Comparison of ENCODE assay signal across 17 cellular contexts in genomic region chr1:20087668-20088067, GRCh38. TPM values are rescaled to one million over a fixed set of nuclear protein-coding genes. Genes with fewer than 3 reads are reported as not detected.
DNase-seq lines count a peak whose midpoint lies in the region; ATAC-seq and TF ChIP-seq lines count a peak whose summit lies in the region.
"Had no signal": no experiment of that assay in that cellular context is flagged by ENCODE, and none has a peak within 500 bp of the region (broad histone marks: within the 10 kb centered on the region; RNA-seq: fewer than 3 reads in every experiment).

No MANE protein-coding gene starts in this region.

- H2BK120ac ChIP-seq in H9 (ENCODE audit: low read depth, low read length, poor library complexity, severe bottlenecking) = no peak overlapping the region
- no peak overlapping the region for H2BK120ac ChIP-seq in mesendoderm (ENCODE audit: low read depth, low read length)

- H3K9me3 ChIP-seq in H9 (ENCODE audit: control insufficient read depth, low read depth, low read length) = no peaks in the 10 kb centered on the region
- H3K9me3 ChIP-seq in SU-DHL-6 (ENCODE audit: insufficient read depth, low read length) = no peaks in the 10 kb centered on the region
- H3K9me3 ChIP-seq: ascending aorta, esophagus muscularis mucosa had no signal

- H3K4ac ChIP-seq in H9 (ENCODE audit: low read depth, low read length) = no peak overlapping the region
- no peak overlapping the region for H3K4ac ChIP-seq in mesendoderm (ENCODE audit: low read depth, low read length)

- no peaks in the 10 kb centered on the region for H4K20me1 ChIP-seq in H9 (ENCODE audit: control insufficient read depth, insufficient read depth, insufficient read length)
- no peaks in the 10 kb centered on the region for H4K20me1 ChIP-seq in SU-DHL-6 (ENCODE audit: low read depth, low read length)

- H3K36me3 Mint-ChIP-seq in H9 (ENCODE audit: insufficient read depth in 1 of 3, low read depth in 3 of 3) = no peaks in the 10 kb centered on the region; a peak in 2 of 7 replicates
- H3K36me3 Mint-ChIP-seq in activated T-cell treated with anti-CD3 and anti-CD28 coated beads, Interleukin-2, amount 50 U/mL, for 72 hours (ENCODE audit: insufficient read depth in 2 of 2) = no peaks in the 10 kb centered on the region
- H3K36me3 Mint-ChIP-seq: naive B cell had no signal

- no peak overlapping the region for H4K91ac ChIP-seq in H9 (ENCODE audit: insufficient read length, low read depth, low read length)

- peak; percentile 27 for DNase-seq in GM10266 (ENCODE audit: extremely low spot score)
- no peak for DNase-seq in H9
- peak; percentile 18 for DNase-seq in mesendoderm
- no peak for DNase-seq in activated T-cell treated with anti-CD3 and anti-CD28 coated beads, Interleukin-2, amount 50 U/mL, for 72 hours
- DNase-seq in mucosa of gallbladder (ENCODE audit: low spot score) = no peak
- DNase-seq: activated gamma-delta T cell treated with Interleukin-2 at 50 U/mL for 16 hours, DND-41, hippocampal formation, left colon, naive B cell, substantia nigra had no signal

- TF ChIP-seq CTCF in GM10266 (IDR thresholded peaks at IDR 0.05; ENCODE audit: control insufficient read depth, insufficient read depth, low read depth, missing control alignments) (peak; percentile 45), H9 (conservative IDR thresholded peaks at IDR 0.05) (peak; percentile 59), SU-DHL-6 (IDR thresholded peaks at IDR 0.05; ENCODE audit: insufficient read depth, low read length, poor library complexity, severe bottlenecking) (peak; percentile 18)

- no peak for ATAC-seq in activated T-cell treated with anti-CD3 and anti-CD28 coated beads, Interleukin-2, amount 50 U/mL, for 72 hours (replicated peaks in 1 of 2)
- no peak for ATAC-seq in HG03521 (IDR thresholded peaks at IDR 0.05; ENCODE audit: unreplicated experiment)
- no peak for ATAC-seq in GM21526 (IDR thresholded peaks at IDR 0.05; ENCODE audit: low FRiP score, unreplicated experiment)
- ATAC-seq: left colon had no signal

- H3K18ac ChIP-seq in H9 (ENCODE audit: insufficient read length, low read depth, low read length) (no peak overlapping the region), mesendoderm (ENCODE audit: low read length) (no peak overlapping the region)

- H2AK5ac ChIP-seq in H9 (ENCODE audit: insufficient read length, low read length) (no peak overlapping the region), mesendoderm (ENCODE audit: low read length) (no peak overlapping the region)

- no peaks in the 10 kb centered on the region for H3K79me1 ChIP-seq in H9 (ENCODE audit: insufficient read depth, low read depth, low read length, poor library complexity, severe bottlenecking)
- H3K79me1 ChIP-seq in mesendoderm (ENCODE audit: low read length) = no peaks in the 10 kb centered on the region

- no peak overlapping the region for H2BK20ac ChIP-seq in H9 (ENCODE audit: low read depth, low read length, poor library complexity, severe bottlenecking)

- H3K4me2 ChIP-seq in H9 (ENCODE audit: insufficient read depth, insufficient read length, low read length) (no peak overlapping the region), SU-DHL-6 (ENCODE audit: low read depth, low read length, poor library complexity, severe bottlenecking) (no peak overlapping the region), mesendoderm (ENCODE audit: low read length) (no peak overlapping the region)

- no peaks in the 10 kb centered on the region for H3F3A ChIP-seq in SU-DHL-6 (ENCODE audit: insufficient read depth)

- H3K79me2 ChIP-seq in H9 (ENCODE audit: insufficient read depth, low read length) (no peaks in the 10 kb centered on the region), SU-DHL-6 (ENCODE audit: insufficient read depth, low read length) (no peaks in the 10 kb centered on the region), mesendoderm (ENCODE audit: control insufficient read depth, insufficient read depth, low read length) (no peaks in the 10 kb centered on the region)

- H3K56ac ChIP-seq in H9 (ENCODE audit: insufficient read length, low read depth, low read length) = no peak overlapping the region
- H3K56ac ChIP-seq in mesendoderm (ENCODE audit: low read length) = no peak overlapping the region

- H3K27ac ChIP-seq in H9 (ENCODE audit: insufficient read length, low read depth, low read length) (no peak overlapping the region), SU-DHL-6 (ENCODE audit: low read depth, low read length) (no peak overlapping the region), mesendoderm (ENCODE audit: low read depth, low read length) (no peak overlapping the region)
- H3K27ac ChIP-seq: ascending aorta, coronary artery, esophagus muscularis mucosa had no signal

- H3K4me3 Mint-ChIP-seq in H9 = no peak overlapping the region
- H3K4me3 Mint-ChIP-seq in activated T-cell treated with anti-CD3 and anti-CD28 coated beads, Interleukin-2, amount 50 U/mL, for 72 hours = no peak overlapping the region
- H3K4me3 Mint-ChIP-seq: naive B cell had no signal

- H3K23ac ChIP-seq in H9 (ENCODE audit: insufficient read length, low read depth, low read length) (no peak overlapping the region), mesendoderm (ENCODE audit: low read length) (no peak overlapping the region)

- H4K5ac ChIP-seq in H9 (ENCODE audit: insufficient read length, low read depth, low read length) (no peak overlapping the region), mesendoderm (ENCODE audit: low read length) (no peak overlapping the region)

- H3K23me2 ChIP-seq in H9 (ENCODE audit: insufficient read length, low read depth, low read length, poor library complexity, severe bottlenecking) = no peaks in the 10 kb centered on the region

- H2BK5ac ChIP-seq in H9 (ENCODE audit: insufficient read length, low read length) = no peak overlapping the region
- no peak overlapping the region for H2BK5ac ChIP-seq in mesendoderm (ENCODE audit: low read length)

- no peak overlapping the region for H2BK12ac ChIP-seq in H9 (ENCODE audit: insufficient read length, low read depth, low read length)

- no peaks in the 10 kb centered on the region for H3K4me1 ChIP-seq in H9 (ENCODE audit: insufficient read depth, low read length)
- no peaks in the 10 kb centered on the region for H3K4me1 ChIP-seq in mesendoderm (ENCODE audit: control insufficient read depth, low read depth, low read length)
- H3K4me1 ChIP-seq: ascending aorta had no signal

- H2AFZ ChIP-seq in H9 (ENCODE audit: low read length) (no peak overlapping the region), SU-DHL-6 (ENCODE audit: low read depth, low read length, severe bottlenecking) (no peak overlapping the region)

- no peaks in the 10 kb centered on the region for H3K36me3 ChIP-seq in SU-DHL-6 (ENCODE audit: low read length)
- no peaks in the 10 kb centered on the region for H3K36me3 ChIP-seq in mesendoderm (ENCODE audit: control insufficient read depth, insufficient read depth, low read length)

- peaks cover 18% of the 10 kb centered on the region for H3K27me3 Mint-ChIP-seq in H9 (ENCODE audit: low read depth)
- peaks cover 5% of the 10 kb centered on the region for H3K27me3 Mint-ChIP-seq in activated T-cell treated with anti-CD3 and anti-CD28 coated beads, Interleukin-2, amount 50 U/mL, for 72 hours (ENCODE audit: low read depth)

- peaks cover 3 to 4% of the 10 kb centered on the region in 2 experiments for H3K4me1 Mint-ChIP-seq in H9
- H3K4me1 Mint-ChIP-seq in activated T-cell treated with anti-CD3 and anti-CD28 coated beads, Interleukin-2, amount 50 U/mL, for 72 hours (ENCODE audit: low read depth) = no peaks in the 10 kb centered on the region

- no peak overlapping the region for H3K14ac ChIP-seq in H9 (ENCODE audit: insufficient read depth, low read length)

- H3K27me3 ChIP-seq in H9 (ENCODE audit: insufficient read depth, low read length) (no peaks in the 10 kb centered on the region), SU-DHL-6 (ENCODE audit: low read length) (no peaks in the 10 kb centered on the region), mesendoderm (ENCODE audit: insufficient read depth, low read length, poor library complexity) (no peaks in the 10 kb centered on the region)
- H3K27me3 ChIP-seq: ascending aorta, esophagus muscularis mucosa had no signal

- no peak overlapping the region for H3T11ph ChIP-seq in H9 (ENCODE audit: low read length)

- WGBS in H9 (ENCODE audit: extremely low coverage, insufficient read length, low lambda C conversion rate) = no CpG with 5 or more reads among the region's 4 CpGs
- WGBS in mesendoderm (ENCODE audit: extremely low coverage, insufficient coverage, low lambda C conversion rate) = no CpG with 5 or more reads among the region's 4 CpGs

- H3K9me3 Mint-ChIP-seq in H9 = peaks cover 2 to 13% of the 10 kb centered on the region in 2 experiments; a peak in 4 of 5 replicates
- no peaks in the 10 kb centered on the region for H3K9me3 Mint-ChIP-seq in activated T-cell treated with anti-CD3 and anti-CD28 coated beads, Interleukin-2, amount 50 U/mL, for 72 hours

- no peak overlapping the region for H3K9ac ChIP-seq in H9 (ENCODE audit: extremely low read depth, insufficient read length, low read length)
- no peak overlapping the region for H3K9ac ChIP-seq in SU-DHL-6 (ENCODE audit: low read length)
- H3K9ac ChIP-seq in mesendoderm (ENCODE audit: low read length) = no peak overlapping the region

- H4K8ac ChIP-seq in H9 (replicated peaks; ENCODE audit: insufficient read length, low read depth, low read length) (no peak overlapping the region), mesendoderm (ENCODE audit: low read depth, low read length) (no peak overlapping the region)

- H3K9me2 ChIP-seq in SU-DHL-6 (replicated peaks; ENCODE audit: insufficient read depth, low read length) = no peaks in the 10 kb centered on the region

- H3K27ac Mint-ChIP-seq in H9 = no peak overlapping the region
- no peak overlapping the region for H3K27ac Mint-ChIP-seq in activated T-cell treated with anti-CD3 and anti-CD28 coated beads, Interleukin-2, amount 50 U/mL, for 72 hours
- H3K27ac Mint-ChIP-seq: naive B cell had no signal

- no peak overlapping the region for H3K4me3 ChIP-seq in SU-DHL-6 (ENCODE audit: insufficient read depth, low read length, poor library complexity, severe bottlenecking)
- H3K4me3 ChIP-seq in mesendoderm (ENCODE audit: low read length) = no peak overlapping the region
- H3K4me3 ChIP-seq: ascending aorta, coronary artery, esophagus muscularis mucosa had no signal

- H2BK15ac ChIP-seq in H9 (ENCODE audit: low read depth, low read length) = no peak overlapping the region
- no peak overlapping the region for H2BK15ac ChIP-seq in mesendoderm (replicated peaks; ENCODE audit: low read depth)

RNA-seq across cellular contexts. Expression of gene PLA2G5, which starts 17.7 kb away (rescaled TPM):
- total RNA-seq in H9 (2021) (not detected in 2 replicates), mucosa of gallbladder (4.9 TPM)
- polyA plus RNA-seq in mesendoderm (2013, experiment 1 of 2) = 0.08 TPM
- polyA plus RNA-seq in mesendoderm (2013, experiment 2 of 2) = 0.15 TPM
- total RNA-seq in activated T-cell treated with anti-CD3 and anti-CD28 coated beads, Interleukin-2, amount 50 U/mL, for 72 hours = not detected

RNA-seq across cellular contexts. Expression of gene PLA2G2D, which starts 31.7 kb away (rescaled TPM):
- total RNA-seq in H9 (2021) (not detected in 2 replicates), mucosa of gallbladder (not detected)
- not detected for polyA plus RNA-seq in mesendoderm (2013, experiment 1 of 2)
- not detected for polyA plus RNA-seq in mesendoderm (2013, experiment 2 of 2)
- total RNA-seq in activated T-cell treated with anti-CD3 and anti-CD28 coated beads, Interleukin-2, amount 50 U/mL, for 72 hours = not detected
- total RNA-seq: ascending aorta, esophagus muscularis mucosa had no signal

RNA-seq across cellular contexts. Expression of gene PLA2G2F, which starts 51.5 kb away (rescaled TPM):
- total RNA-seq in H9 (2021) (not detected in 2 replicates), mucosa of gallbladder (0.92 TPM)
- not detected for polyA plus RNA-seq in mesendoderm (2013, experiment 1 of 2)
- not detected for polyA plus RNA-seq in mesendoderm (2013, experiment 2 of 2)
- total RNA-seq in activated T-cell treated with anti-CD3 and anti-CD28 coated beads, Interleukin-2, amount 50 U/mL, for 72 hours = not detected
- total RNA-seq: ascending aorta, esophagus muscularis mucosa had no signal

Comparison
In these comparisons a context has a peak if more than half of its experiments do, and no peak if none do; other contexts are left out.
1. DNase-seq: peak in GM10266 (single experiment) and mesendoderm (single experiment); none in H9 (single experiment), activated T-cell treated with anti-CD3 and anti-CD28 coated beads, Interleukin-2, amount 50 U/mL, for 72 hours (0 of 2) and mucosa of gallbladder (single experiment).
2. Peak in every context shown above with its lines, with median percentiles within 50 percentile points of each other: CTCF ChIP-seq.